In genomic region chr5:154708845-154709244, GRCh38 we compare ENCODE assay signal across 24 cellular contexts. TPM values are rescaled to one million over a fixed set of nuclear protein-coding genes. Genes with fewer than 3 reads are reported as not detected.
DNase-seq lines count a peak whose midpoint lies in the region; ATAC-seq and TF ChIP-seq lines count a peak whose summit lies in the region.
"Had no signal": no experiment of that assay in that cellular context is flagged by ENCODE, and none has a peak within 500 bp of the region (broad histone marks: within the 10 kb centered on the region; RNA-seq: fewer than 3 reads in every experiment).

No MANE protein-coding gene starts in this region.

- H2AK5ac ChIP-seq in IMR-90 (ENCODE audit: low read depth, low read length) = 0 out of 2 replicates have a peak overlapping the region, but pooled peaks have one; percentile 15

- in situ Hi-C loops in IMR-90 (cut with MboI; ENCODE audit: low sequenced_read_pairs) = no loop called here

- DNase-seq in IMR-90 (peak; percentile 41), RWPE2 (ENCODE audit: low spot score) (no peak), foreskin keratinocyte (peak in 1 of 2 donors; percentile 41), upper lobe of right lung (no peak)
- no peak for DNase-seq in stimulated activated CD4-positive, alpha-beta T cell treated with anti-CD3 and anti-CD28 coated beads, Interleukin-1b, Interleukin-23, amount 100 ng/mL, for 48 hours
- DNase-seq: activated CD4-positive, alpha-beta memory T cell treated with anti-CD3 and anti-CD28 coated beads, Interleukin-2, amount 10 ng/mL, durations not matched to agents 7 days and 5 days; activated naive CD8-positive, alpha-beta T cell treated with anti-CD3 and anti-CD28 coated beads, Interleukin-2, amount 10 ng/mL, durations not matched to agents 7 days and 5 days; activated T-cell treated with anti-CD3 and anti-CD28 coated beads, Interleukin-2, amount 50 U/mL, for 72 hours; dermis blood vessel endothelial cell; DMS 273 treated with DMSO at 0.1 percent for 48 hours; erythroblast; glutamatergic neuron; natural killer cell; NCI-H2081; NCI-H526; posterior cingulate gyrus; spleen; SW 1271; tibial artery had no signal

- H3K9me3 ChIP-seq in IMR-90 (ENCODE audit: control insufficient read depth, insufficient read depth, low read length) (no peaks in the 10 kb centered on the region), RWPE2 (ENCODE audit: severe bottlenecking) (no peaks in the 10 kb centered on the region), upper lobe of right lung (no peaks in the 10 kb centered on the region)
- H3K9me3 ChIP-seq: HAP-1, spleen, tibial artery had no signal

- H3K23ac ChIP-seq in IMR-90 (ENCODE audit: low read depth, low read length) = no peak overlapping the region

- H3K9me1 ChIP-seq in IMR-90 (ENCODE audit: insufficient read depth, low read length) = peaks cover 9% of the 10 kb centered on the region

- no peak overlapping the region for H2BK15ac ChIP-seq in IMR-90 (ENCODE audit: low read depth, low read length)

- H3K9ac ChIP-seq in IMR-90 (ENCODE audit: low read depth, low read length) = no peak overlapping the region

- no peak overlapping the region for H3K56ac ChIP-seq in IMR-90 (ENCODE audit: extremely low read depth, insufficient read depth, low read length)

- no peak overlapping the region for H2BK20ac ChIP-seq in IMR-90 (ENCODE audit: low read depth, low read length)

- H3K4me3 ChIP-seq in IMR-90 (ENCODE audit: insufficient read depth, low read depth, low read length) = no peak overlapping the region
- no peak overlapping the region for H3K4me3 ChIP-seq in RWPE2 (ENCODE audit: severe bottlenecking)
- H3K4me3 ChIP-seq in upper lobe of right lung = no peak overlapping the region
- H3K4me3 ChIP-seq: HAP-1, spleen, tibial artery had no signal

- no peak overlapping the region for H2AFZ ChIP-seq in IMR-90 (replicated peaks; ENCODE audit: low read length, poor library complexity)

- dilution Hi-C loops in IMR-90 (cut with HindIII; ENCODE audit: low sequenced_read_pairs, unreplicated experiment) = no loop called here

- POLR2A ChIA-PET in IMR-90 (lab: Charles Lee; ENCODE audit: unreplicated experiment) = interaction anchor here (0.6 kb wide), 1 partner anchor 600 kb away, joined by 7 read pairs; no protein-coding TSS in a partner anchor

- H3K27me3 ChIP-seq in IMR-90 (ENCODE audit: control insufficient read depth, insufficient read depth, low read length) (no peaks in the 10 kb centered on the region), RWPE2 (ENCODE audit: insufficient read depth, poor library complexity, severe bottlenecking) (no peaks in the 10 kb centered on the region), foreskin keratinocyte (no peaks in the 10 kb centered on the region), upper lobe of right lung (no peaks in the 10 kb centered on the region)
- H3K27me3 ChIP-seq: spleen, tibial artery had no signal

- no peak overlapping the region for H2AK9ac ChIP-seq in IMR-90 (replicated peaks; ENCODE audit: low read depth, low read length, poor library complexity)

- no peak overlapping the region for H4K8ac ChIP-seq in IMR-90 (ENCODE audit: low read depth in 2 of 2, low read length in 2 of 2)

- TF ChIP-seq CTCF in IMR-90 (conservative IDR thresholded peaks at IDR 0.05; ENCODE audit: low read depth, low read length) (no peak), RWPE2 (IDR thresholded peaks at IDR 0.05; ENCODE audit: poor library complexity, severe bottlenecking) (no peak), foreskin keratinocyte (conservative IDR thresholded peaks at IDR 0.05) (no peak), upper lobe of right lung (IDR thresholded peaks at IDR 0.05) (no peak)

- ATAC-seq in IMR-90 (ENCODE audit: low read depth) (no peak), RWPE2 (ENCODE audit: low read depth) (peak; percentile 59), foreskin keratinocyte (peak; percentile 29), upper lobe of right lung (peak; percentile 29), HG02642 (IDR thresholded peaks at IDR 0.05; ENCODE audit: poor library complexity, unreplicated experiment) (no peak), GM21576 (IDR thresholded peaks at IDR 0.05; ENCODE audit: unreplicated experiment) (no peak)
- ATAC-seq: activated T-cell treated with anti-CD3 and anti-CD28 coated beads, Interleukin-2, amount 50 U/mL, for 72 hours; natural killer cell; Panc1; stimulated activated effector memory CD8-positive, alpha-beta T cell treated with anti-CD3 and anti-CD28 coated beads, Interleukin-12 subunit alpha, Interleukin-12 subunit beta, amount 100 ng/mL, for 72 hours had no signal

- no peak for TF ChIP-seq RAD21 in IMR-90 (IDR thresholded peaks at IDR 0.05; ENCODE audit: low read length)

- H4K91ac ChIP-seq in IMR-90 (ENCODE audit: insufficient read depth, low read depth, low read length) = no peak overlapping the region

- no peaks in the 10 kb centered on the region for H4K20me1 ChIP-seq in IMR-90 (ENCODE audit: insufficient read depth, low read length)

- no peak overlapping the region for H3K4ac ChIP-seq in IMR-90 (ENCODE audit: low read depth, low read length)

- CTCF ChIA-PET in IMR-90 (lab: Yijun Ruan, JAX) = interaction anchor here (0.6 kb wide), 1 partner anchor 57 kb away, joined by 8 read pairs; no protein-coding TSS in a partner anchor

- H3K4me1 ChIP-seq in IMR-90 (ENCODE audit: control insufficient read depth, insufficient read depth, low read length) = peaks cover 7% of the 10 kb centered on the region
- H3K4me1 ChIP-seq in RWPE2 (ENCODE audit: insufficient read depth, poor library complexity, severe bottlenecking) = peaks cover 19% of the 10 kb centered on the region
- peaks cover 5% of the 10 kb centered on the region for H3K4me1 ChIP-seq in foreskin keratinocyte
- peaks cover 1% of the 10 kb centered on the region for H3K4me1 ChIP-seq in upper lobe of right lung
- H3K4me1 ChIP-seq: HAP-1 had no signal

- H3K36me3 ChIP-seq in IMR-90 (ENCODE audit: control insufficient read depth, insufficient read depth, low read length) (no peaks in the 10 kb centered on the region), RWPE2 (ENCODE audit: low read depth) (no peaks in the 10 kb centered on the region), upper lobe of right lung (no peaks in the 10 kb centered on the region)
- H3K36me3 ChIP-seq: HAP-1, spleen, tibial artery had no signal

- H3K18ac ChIP-seq in IMR-90 (ENCODE audit: low read depth, low read length) = no peak overlapping the region

- H2BK5ac ChIP-seq in IMR-90 (ENCODE audit: low read depth, low read length, poor library complexity, severe bottlenecking) = no peak overlapping the region

- H3K4me2 ChIP-seq in IMR-90 (ENCODE audit: low read depth, low read length) = no peak overlapping the region

- intact Hi-C loops in IMR-90 (cut with micrococcal nuclease) (no loop called here), upper lobe of right lung (cut with DNase I) (no loop called here)

- H3K14ac ChIP-seq in IMR-90 (replicated peaks; ENCODE audit: low read depth, low read length) = no peak overlapping the region

- H4K5ac ChIP-seq in IMR-90 (ENCODE audit: low read depth, low read length) = no peak overlapping the region

- H2BK120ac ChIP-seq in IMR-90 (ENCODE audit: low read depth, low read length) = no peak overlapping the region

- peaks cover 0 to 3% of the 10 kb centered on the region in 2 experiments; a peak in 1 of 4 replicates for H3K79me1 ChIP-seq in IMR-90 (ENCODE audit: low read depth in 1 of 2, low read length in 2 of 2)

- 80% methylated on average over 1 of the region's 5 CpGs; no CpG with 5 or more reads in 1 of the 2 experiments for WGBS in IMR-90 (ENCODE audit: extremely low coverage in 2 of 2, insufficient read length in 1 of 2), 2 experiments

- H3K27ac ChIP-seq in IMR-90 (ENCODE audit: insufficient read depth, low read length) (no peak overlapping the region), RWPE2 (ENCODE audit: poor library complexity, severe bottlenecking) (no peak overlapping the region), foreskin keratinocyte (no peak overlapping the region), upper lobe of right lung (no peak overlapping the region)
- H3K27ac ChIP-seq: tibial artery had no signal

- no TSS peak for BruUV-seq in IMR-90 (replicated peaks; lab: Mats Ljungman, UMichigan)

- no peak for TF ChIP-seq POLR2A in IMR-90 (IDR thresholded peaks at IDR 0.05; ENCODE audit: low read depth, low read length)

TF ChIP-seq in IMR-90, 13 proteins besides CTCF, POLR2A, EP300 and RAD21:
- TF ChIP-seq CEBPB (IDR thresholded peaks at IDR 0.05; ENCODE audit: low read depth, low read length) = 0 out of 2 replicates have a peak, but pooled peaks have one; percentile 16
- no peak for TF ChIP-seq RCOR1 (IDR thresholded peaks at IDR 0.05; ENCODE audit: insufficient replicate concordance, low read length)
TF ChIP-seq in IMR-90: peak in this region for 1.

RNA-seq across cellular contexts. Expression of gene LARP1, which starts 46.3 kb away (rescaled TPM):
- total RNA-seq in IMR-90 (2012; rRNA removed) (41.9 and 47.3 TPM in 2 replicates), foreskin keratinocyte (129 and 149 TPM in 2 replicates), upper lobe of right lung (151 TPM)
- polyA plus RNA-seq in IMR-90 (2012; rRNA removed) (70.3 and 77.4 TPM in 2 replicates), foreskin keratinocyte (27.7 and 35.9 TPM in 2 replicates)
- polyA plus RNA-seq in IMR-90 (2012; cell fraction: cytosol; rRNA removed) = 55.0 and 59.6 TPM in 2 replicates
- 78.4 and 111 TPM in 2 replicates for polyA plus RNA-seq in IMR-90 (2012; cell fraction: nucleus; rRNA removed; ENCODE audit: low replicate concordance)

Comparison
In these comparisons a context has a peak if more than half of its experiments do, and no peak if none do; other contexts are left out.
1. ATAC-seq: peak in RWPE2 (single experiment), foreskin keratinocyte (single experiment) and upper lobe of right lung (single experiment); none in IMR-90 (single experiment), HG02642 (single experiment) and GM21576 (single experiment).